In the genomic region with DNA sequence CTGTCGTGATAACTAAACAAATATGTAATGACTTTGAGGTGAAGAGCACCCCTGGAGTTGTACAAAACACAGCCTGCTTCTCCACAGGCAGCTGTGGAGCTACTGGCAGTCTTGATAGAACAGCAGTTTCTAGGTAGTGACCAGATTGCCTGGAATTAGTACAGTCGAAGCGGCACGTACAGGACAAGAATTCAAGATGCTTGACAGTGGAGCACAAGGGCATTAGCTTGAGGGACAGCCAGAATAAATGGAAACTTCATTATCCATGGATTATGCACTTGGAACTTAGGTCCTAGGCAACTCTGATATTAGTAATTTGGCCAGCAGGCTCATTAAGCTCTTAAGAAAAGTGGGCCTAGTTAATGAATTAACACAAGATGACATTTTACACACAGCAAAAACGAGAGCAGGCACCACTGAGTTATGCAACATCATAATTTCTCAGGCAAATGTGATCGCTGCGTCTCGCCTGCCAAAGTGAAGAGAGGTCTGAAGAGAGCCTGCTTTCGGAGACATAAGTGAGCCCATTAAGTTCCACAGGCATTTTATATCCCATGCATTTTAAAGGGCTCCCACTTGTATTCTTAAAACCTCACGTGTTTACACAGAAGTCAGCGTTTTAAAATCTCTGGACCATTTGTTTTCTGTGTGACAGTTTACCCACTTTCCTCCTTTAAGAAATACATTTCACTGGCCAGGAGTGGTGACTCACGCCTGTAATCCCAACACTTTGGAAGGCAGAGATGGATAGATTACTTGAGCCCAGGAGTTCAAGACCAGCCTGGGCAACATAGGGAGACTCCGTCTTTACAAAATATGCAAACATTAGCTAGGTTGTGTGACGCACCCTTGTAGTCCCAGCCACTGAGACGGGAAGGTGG, we compare ENCODE assay signal across 14 cellular contexts.
DNase-seq lines count a peak whose midpoint lies in the region; TF ChIP-seq lines count a peak whose summit lies in the region.
"Had no signal": no experiment of that assay in that cellular context is flagged by ENCODE, and none has a peak within 500 bp of the region (broad histone marks: within the 10 kb centered on the region; RNA-seq: fewer than 3 reads in every experiment).

No MANE protein-coding gene starts in this region.

- no peak for TF ChIP-seq POLR2A in erythroblast (IDR thresholded peaks at IDR 0.05; ENCODE audit: low read length)

- DNase-seq in AG10803 (ENCODE audit: low read depth) (peak; percentile 46), NCI-H128 (lab: John Stamatoyannopoulos, UW; ENCODE audit: unreplicated experiment) (peak; percentile 31), choroid plexus epithelial cell (ENCODE audit: low read depth) (peak; percentile 28), mesothelial cell of epicardium (ENCODE audit: low spot score in 2 of 2, unreplicated experiment in 2 of 2) (no peak), erythroblast (lab: John Stamatoyannopoulos, UW) (no peak), NCI-H774 (lab: John Stamatoyannopoulos, UW) (no peak), Ammon's horn (ENCODE audit: low spot score) (no peak)
- DNase-seq in stimulated activated CD4-positive, alpha-beta T cell treated with anti-CD3 and anti-CD28 coated beads, Interleukin-2, amount 100 ng/mL, for 24 hours, result no peak
- DNase-seq: H9, NCI-H2081 treated with DMSO at 0.1 percent for 48 hours, small intestine, substantia nigra had no signal

- H3K9me3 Mint-ChIP-seq in mesothelial cell of epicardium, result peaks cover 23% of the 10 kb centered on the region

- no peak overlapping the region for H3K4me3 ChIP-seq in AG10803 (ENCODE audit: low read length)
- H3K4me3 ChIP-seq in choroid plexus epithelial cell (ENCODE audit: low read depth, low read length), result no peak overlapping the region

- no peaks in the 10 kb centered on the region for H3K27me3 Mint-ChIP-seq in mesothelial cell of epicardium (ENCODE audit: low read depth)

- TF ChIP-seq CTCF in AG10803 (conservative IDR thresholded peaks at IDR 0.05; ENCODE audit: low read length) (no peak), choroid plexus epithelial cell (conservative IDR thresholded peaks at IDR 0.05; ENCODE audit: low read depth, low read length) (no peak), mesothelial cell of epicardium (IDR thresholded peaks at IDR 0.05; ENCODE audit: unreplicated experiment) (no peak)

- H3K36me3 Mint-ChIP-seq in mesothelial cell of epicardium, result peaks cover 29% of the 10 kb centered on the region
- H3K36me3 Mint-ChIP-seq: activated naive CD8-positive, alpha-beta T cell had no signal

- H3K27ac Mint-ChIP-seq in mesothelial cell of epicardium, result peak overlapping the region; percentile 62
- H3K27ac Mint-ChIP-seq: activated naive CD8-positive, alpha-beta T cell; WTC11 had no signal

- H3K4me3 Mint-ChIP-seq in mesothelial cell of epicardium, result no peak overlapping the region
- H3K4me3 Mint-ChIP-seq: activated naive CD8-positive, alpha-beta T cell; H9; WTC11 had no signal

- H3K4me1 Mint-ChIP-seq in mesothelial cell of epicardium, result peaks cover 21% of the 10 kb centered on the region
- H3K4me1 Mint-ChIP-seq: H9, WTC11 had no signal

Comparison
In these comparisons a context has a peak if more than half of its experiments do, and no peak if none do; other contexts are left out.
1. DNase-seq: peak in AG10803 (single experiment), NCI-H128 (single experiment) and choroid plexus epithelial cell (single experiment); none in mesothelial cell of epicardium (0 of 2), stimulated activated CD4-positive, alpha-beta T cell treated with anti-CD3 and anti-CD28 coated beads, Interleukin-2, amount 100 ng/mL, for 24 hours (0 of 2), erythroblast (0 of 2), NCI-H774 (single experiment) and Ammon's horn (single experiment).